Comparison of ENCODE assay signal across 2 cellular contexts in genomic region chr6:163419413-163420314, GRCh38.
TF ChIP-seq lines count a peak whose summit lies in the region.

No MANE protein-coding gene starts in this region.

TF ChIP-seq in GM12878, 131 proteins besides CTCF, POLR2A, EP300 and RAD21:
- TF ChIP-seq, protein P1, sequence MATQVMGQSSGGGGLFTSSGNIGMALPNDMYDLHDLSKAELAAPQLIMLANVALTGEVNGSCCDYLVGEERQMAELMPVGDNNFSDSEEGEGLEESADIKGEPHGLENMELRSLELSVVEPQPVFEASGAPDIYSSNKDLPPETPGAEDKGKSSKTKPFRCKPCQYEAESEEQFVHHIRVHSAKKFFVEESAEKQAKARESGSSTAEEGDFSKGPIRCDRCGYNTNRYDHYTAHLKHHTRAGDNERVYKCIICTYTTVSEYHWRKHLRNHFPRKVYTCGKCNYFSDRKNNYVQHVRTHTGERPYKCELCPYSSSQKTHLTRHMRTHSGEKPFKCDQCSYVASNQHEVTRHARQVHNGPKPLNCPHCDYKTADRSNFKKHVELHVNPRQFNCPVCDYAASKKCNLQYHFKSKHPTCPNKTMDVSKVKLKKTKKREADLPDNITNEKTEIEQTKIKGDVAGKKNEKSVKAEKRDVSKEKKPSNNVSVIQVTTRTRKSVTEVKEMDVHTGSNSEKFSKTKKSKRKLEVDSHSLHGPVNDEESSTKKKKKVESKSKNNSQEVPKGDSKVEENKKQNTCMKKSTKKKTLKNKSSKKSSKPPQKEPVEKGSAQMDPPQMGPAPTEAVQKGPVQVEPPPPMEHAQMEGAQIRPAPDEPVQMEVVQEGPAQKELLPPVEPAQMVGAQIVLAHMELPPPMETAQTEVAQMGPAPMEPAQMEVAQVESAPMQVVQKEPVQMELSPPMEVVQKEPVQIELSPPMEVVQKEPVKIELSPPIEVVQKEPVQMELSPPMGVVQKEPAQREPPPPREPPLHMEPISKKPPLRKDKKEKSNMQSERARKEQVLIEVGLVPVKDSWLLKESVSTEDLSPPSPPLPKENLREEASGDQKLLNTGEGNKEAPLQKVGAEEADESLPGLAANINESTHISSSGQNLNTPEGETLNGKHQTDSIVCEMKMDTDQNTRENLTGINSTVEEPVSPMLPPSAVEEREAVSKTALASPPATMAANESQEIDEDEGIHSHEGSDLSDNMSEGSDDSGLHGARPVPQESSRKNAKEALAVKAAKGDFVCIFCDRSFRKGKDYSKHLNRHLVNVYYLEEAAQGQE (IDR thresholded peaks at IDR 0.05; ENCODE audit: low read depth, low read length) = peak; percentile 52
- no peak for TF ChIP-seq ZBTB40 (IDR thresholded peaks at IDR 0.05; ENCODE audit: borderline replicate concordance)

TF ChIP-seq in liver, 16 proteins besides CTCF, POLR2A, EP300 and RAD21 (continued from another document):
- TF ChIP-seq, protein P1 (IDR thresholded peaks at IDR 0.05) = peak; percentile 85
- no peak for TF ChIP-seq NR2F2 (IDR thresholded peaks at IDR 0.05)
TF ChIP-seq in liver: peak in this region for 4.
